12 cellular contexts compared by ENCODE assay signal in the genomic region with DNA sequence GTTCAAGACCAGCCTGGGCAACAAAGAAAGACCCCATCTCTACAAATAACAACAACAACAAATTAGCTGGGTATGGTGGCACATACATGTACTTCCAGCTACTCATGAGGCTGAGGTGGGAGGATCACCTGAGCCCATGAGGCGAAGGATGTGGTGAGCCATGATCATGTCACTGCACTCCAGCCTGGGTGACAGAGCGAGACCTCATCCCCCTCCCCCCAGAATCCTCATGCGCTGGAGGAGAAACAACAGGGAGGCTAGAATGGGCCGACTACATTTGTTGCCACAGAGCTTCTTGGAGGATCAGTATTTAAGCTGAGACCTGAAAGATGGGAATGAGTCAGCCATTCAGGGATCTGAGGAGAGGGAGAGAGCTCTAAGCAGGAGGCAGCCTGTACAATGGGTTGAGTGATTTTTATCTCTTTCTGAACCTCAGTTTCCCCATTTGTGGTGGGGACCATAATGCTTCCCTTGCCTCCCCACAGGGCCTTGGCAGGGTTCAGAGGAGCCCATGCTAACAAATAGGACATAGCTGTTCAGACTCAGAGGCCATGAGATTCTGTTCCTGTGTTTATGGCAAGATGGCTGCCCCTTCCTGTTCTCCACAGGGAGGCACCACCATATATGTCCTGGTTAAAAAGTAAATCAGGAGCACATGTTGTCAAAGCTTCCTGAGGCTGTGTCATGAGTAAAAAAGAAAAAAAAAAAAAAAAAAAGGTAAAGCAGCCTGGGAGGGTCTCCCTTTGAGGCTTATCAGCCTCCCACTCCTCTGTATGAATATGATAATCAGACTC.
A peak's percentile ranks its signal among the peaks of the same experiment; 100 is the strongest.
DNase-seq lines count a peak whose midpoint lies in the region; ATAC-seq, FAIRE-seq and TF ChIP-seq lines count a peak whose summit lies in the region.
"Had no signal": no experiment of that assay in that cellular context is flagged by ENCODE, and none has a peak within 500 bp of the region (broad histone marks: within the 10 kb centered on the region; RNA-seq: fewer than 3 reads in every experiment).

No MANE protein-coding gene starts in this region.

- H4K91ac ChIP-seq in mesenchymal stem cell (ENCODE audit: low read length): peak overlapping the region; percentile 56

- no peak overlapping the region for H2BK15ac ChIP-seq in mesenchymal stem cell (ENCODE audit: low read depth, poor library complexity, severe bottlenecking)

- TF ChIP-seq POLR2A in Peyer's patch (IDR thresholded peaks at IDR 0.05): no peak
- no peak for TF ChIP-seq POLR2A in testis (IDR thresholded peaks at IDR 0.05)
- TF ChIP-seq POLR2A in H54 (IDR thresholded peaks at IDR 0.05; ENCODE audit: low read depth, low read length): no peak

- no peak for TF ChIP-seq CTCF in Peyer's patch (IDR thresholded peaks at IDR 0.05)
- no peak for TF ChIP-seq CTCF in testis (IDR thresholded peaks at IDR 0.05)

- H2AFZ ChIP-seq in mesenchymal stem cell (ENCODE audit: low read depth, low read length): no peak overlapping the region

- H3K4me1 ChIP-seq in Peyer's patch: peaks cover 0 to 65% (median 25%) of the 10 kb centered on the region in 4 donors
- H3K4me1 ChIP-seq in duodenal mucosa (ENCODE audit: control insufficient read depth in 1 of 2, insufficient read depth in 2 of 2, low read length in 2 of 2): peaks cover 59 to 68% of the 10 kb centered on the region in 2 donors
- H3K4me1 ChIP-seq in mesenchymal stem cell (ENCODE audit: control insufficient read depth, insufficient read depth, low read depth, low read length): peaks cover 51% of the 10 kb centered on the region
- H3K4me1 ChIP-seq in testis: peaks cover 74% of the 10 kb centered on the region

- H3K4me3 ChIP-seq in Peyer's patch: no peak overlapping the region
- H3K4me3 ChIP-seq in duodenal mucosa (ENCODE audit: low read depth in 1 of 2, low read length in 2 of 2): no peak overlapping the region
- peak overlapping the region in 1 of 2 experiments; percentile 44 for H3K4me3 ChIP-seq in mesenchymal stem cell (ENCODE audit: insufficient read depth in 1 of 2, low read depth in 1 of 2, low read length in 2 of 2)
- no peak overlapping the region for H3K4me3 ChIP-seq in testis

- 67% methylated on average over 3 of the region's 4 CpGs for WGBS in mesenchymal stem cell
- 78 to 85% methylated on average over 4 of the region's 4 CpGs for WGBS in testis, 2 donors

- H3K14ac ChIP-seq in mesenchymal stem cell (ENCODE audit: low read length in 2 of 2): no peak overlapping the region

- H3K4ac ChIP-seq in mesenchymal stem cell (ENCODE audit: low read depth in 1 of 2, low read length in 2 of 2): peak overlapping the region; percentile 42 to 64

- H2BK12ac ChIP-seq in mesenchymal stem cell (ENCODE audit: low read length in 2 of 2): peak overlapping the region; percentile 46 to 95

- peak overlapping the region; percentile 98 for H2BK5ac ChIP-seq in mesenchymal stem cell (ENCODE audit: low read depth, low read length, poor library complexity, severe bottlenecking)

- H3K18ac ChIP-seq in mesenchymal stem cell (ENCODE audit: low read depth in 1 of 2, low read length in 2 of 2): peak overlapping the region; percentile 50 to 95

- H3K9me3 ChIP-seq in Peyer's patch (no peaks in the 10 kb centered on the region), duodenal mucosa (ENCODE audit: control insufficient read depth in 1 of 2, low read length in 2 of 2) (no peaks in the 10 kb centered on the region), mesenchymal stem cell (ENCODE audit: control insufficient read depth, low read length) (no peaks in the 10 kb centered on the region), testis (no peaks in the 10 kb centered on the region)

- H2AK5ac ChIP-seq in mesenchymal stem cell (ENCODE audit: low read length, severe bottlenecking): peak overlapping the region; percentile 90

- H3K9ac ChIP-seq in duodenal mucosa (ENCODE audit: low read depth in 1 of 2, low read length in 2 of 2) (no peak overlapping the region), mesenchymal stem cell (ENCODE audit: low read length) (peak overlapping the region; percentile 82)

- intact Hi-C loops in testis (cut with DNase I; ENCODE audit: low total_unique reads): no loop called here

- peak overlapping the region; percentile 9 for H2BK120ac ChIP-seq in mesenchymal stem cell (ENCODE audit: low read depth, low read length)

- no peaks in the 10 kb centered on the region for H3K27me3 ChIP-seq in Peyer's patch
- no peaks in the 10 kb centered on the region for H3K27me3 ChIP-seq in duodenal mucosa (ENCODE audit: control insufficient read depth in 1 of 2, insufficient read depth in 2 of 2, low read length in 2 of 2)
- no peaks in the 10 kb centered on the region for H3K27me3 ChIP-seq in mesenchymal stem cell (ENCODE audit: control insufficient read depth in 1 of 2, insufficient read depth in 1 of 2, low read length in 2 of 2)
- H3K27me3 ChIP-seq in testis: no peaks in the 10 kb centered on the region

- peak overlapping the region; percentile 98 for H4K8ac ChIP-seq in mesenchymal stem cell (ENCODE audit: low read length)

- no peak for DNase-seq in Peyer's patch
- DNase-seq in mesenchymal stem cell: no peak
- no peak for DNase-seq in testis
- DNase-seq in NCI-H1930 (lab: John Stamatoyannopoulos, UW): no peak
- no peak for DNase-seq in effector CD8-positive, alpha-beta T cell (lab: John Stamatoyannopoulos, UW)
- DNase-seq in H54 (ENCODE audit: insufficient read length, low spot score): no peak
- DNase-seq: stimulated activated CD4-positive, alpha-beta T cell treated with anti-CD3 and anti-CD28 coated beads, Interleukin-15, amount 100 ng/mL, for 24 hours; T-helper 17 cell had no signal

- no peak for ATAC-seq in HG03439 (IDR thresholded peaks at IDR 0.05; ENCODE audit: unreplicated experiment)
- ATAC-seq: activated T-helper 17 cell treated with anti-CD3 and anti-CD28 coated beads, Interleukin-2, amount 50 U/mL, for 72 hours; T-helper 17 cell had no signal

- no peak for FAIRE-seq in H54 (lab: Jason Lieb, UNC)
- FAIRE-seq: urothelium cell line had no signal

- no peaks in the 10 kb centered on the region for H3K79me1 ChIP-seq in mesenchymal stem cell (replicated peaks; ENCODE audit: low read length, poor library complexity, severe bottlenecking)

- H3K27ac ChIP-seq in Peyer's patch (peak overlapping the region; percentile 69 to 88 (median 79)), duodenal mucosa (ENCODE audit: low read depth, low read length) (peak overlapping the region; percentile 84), mesenchymal stem cell (ENCODE audit: low read length, poor library complexity, severe bottlenecking) (peak overlapping the region; percentile 99), testis (peak overlapping the region; percentile 81 to 82)

- no peaks in the 10 kb centered on the region for H3K36me3 ChIP-seq in Peyer's patch
- H3K36me3 ChIP-seq in duodenal mucosa (ENCODE audit: control insufficient read depth in 1 of 2, insufficient read depth in 2 of 2, low read length in 2 of 2): no peaks in the 10 kb centered on the region
- no peaks in the 10 kb centered on the region for H3K36me3 ChIP-seq in mesenchymal stem cell (ENCODE audit: control insufficient read depth in 1 of 2, insufficient read depth in 2 of 2, low read depth in 1 of 2, low read length in 2 of 2)
- H3K36me3 ChIP-seq in testis (ENCODE audit: low read depth, missing control alignments): no peaks in the 10 kb centered on the region

- no peak overlapping the region for H3K4me2 ChIP-seq in mesenchymal stem cell (ENCODE audit: low read length, poor library complexity, severe bottlenecking)

- no peak overlapping the region for H3K23ac ChIP-seq in mesenchymal stem cell (ENCODE audit: low read length in 2 of 2)
